Comparison of ENCODE assay signal across 10 cellular contexts in the genomic region with DNA sequence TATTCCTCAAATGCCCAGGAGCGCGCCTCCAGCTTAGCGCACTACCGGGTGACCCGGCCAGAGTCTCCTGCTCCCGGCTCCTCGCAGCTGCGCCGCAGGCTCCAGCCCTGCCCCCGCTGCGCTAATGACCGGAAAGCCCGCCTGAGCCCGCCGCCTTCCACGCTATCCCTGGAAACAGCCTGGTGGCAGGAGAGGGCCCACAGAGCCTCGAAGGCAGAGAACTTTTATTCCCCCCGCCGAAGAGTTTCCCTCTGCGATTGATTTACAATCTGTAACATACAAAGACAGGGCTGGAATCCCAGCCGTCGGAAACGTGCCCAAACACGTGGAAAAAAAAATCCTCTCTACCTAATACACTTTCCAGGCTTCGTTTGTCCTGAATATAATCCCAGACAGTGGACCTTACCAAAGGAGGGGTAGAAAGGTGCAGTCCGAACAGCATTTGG. TPM values are rescaled to one million over a fixed set of nuclear protein-coding genes. Genes with fewer than 3 reads are reported as not detected.
DNase-seq lines count a peak whose midpoint lies in the region; ATAC-seq, FAIRE-seq and TF ChIP-seq lines count a peak whose summit lies in the region.
"Had no signal": no experiment of that assay in that cellular context is flagged by ENCODE, and none has a peak within 500 bp of the region (broad histone marks: within the 10 kb centered on the region; RNA-seq: fewer than 3 reads in every experiment).

No MANE protein-coding gene starts in this region.

- no peak for FAIRE-seq in GM12892 (lab: Jason Lieb, UNC)
- FAIRE-seq: frontal cortex had no signal

- intact Hi-C loops in PC-3 (cut with micrococcal nuclease) = loop anchor here (5.0 kb wide), 1 partner anchor 40 kb away; the partner anchor contains the start of gene TMEM106C

- H4K20me1 ChIP-seq in PC-3 (ENCODE audit: low read length) = no peaks in the 10 kb centered on the region

- no peak; the same call in 1 of the 2 replicates for ATAC-seq in PC-3
- no peak for ATAC-seq in GM21825 (IDR thresholded peaks at IDR 0.05; ENCODE audit: unreplicated experiment)
- ATAC-seq in GM18498 (IDR thresholded peaks at IDR 0.05; ENCODE audit: unreplicated experiment) = no peak

- H3K4me2 ChIP-seq in PC-3 (ENCODE audit: low read length) = peak overlapping the region; percentile 93
- H3K4me2 ChIP-seq: KMS-11 had no signal

- no TSS peak for BruUV-seq in PC-3 (replicated peaks; lab: Mats Ljungman, UMichigan)

- H3K9me3 ChIP-seq in PC-3 (ENCODE audit: low read length) = no peaks in the 10 kb centered on the region

- H3F3A ChIP-seq in PC-3 (ENCODE audit: low read length, unreplicated experiment) = no peaks in the 10 kb centered on the region

- H3K27ac ChIP-seq in PC-3 (ENCODE audit: low read length) = no peak overlapping the region
- H3K27ac ChIP-seq: KMS-11 had no signal

- peak overlapping the region; percentile 88 for H2AFZ ChIP-seq in PC-3 (ENCODE audit: low read length)

- H3K9me2 ChIP-seq in PC-3 (replicated peaks; ENCODE audit: low read length) = no peaks in the 10 kb centered on the region

- DNase-seq in GM12892 (ENCODE audit: insufficient read length) (peak; percentile 21), PC-3 (peak; percentile 25), fibroblast of villous mesenchyme (ENCODE audit: low read depth) (peak; percentile 57), retina (peak; percentile 80), amygdala (lab: John Stamatoyannopoulos, UW) (no peak), NCI-H774 (lab: John Stamatoyannopoulos, UW) (no peak)

- CTCF ChIA-PET in PC-3 (lab: Charles Lee) = no interaction called here

- H3K36me3 ChIP-seq in PC-3 (ENCODE audit: low read depth, low read length) = no peaks in the 10 kb centered on the region

- no peak overlapping the region for H3K9ac ChIP-seq in PC-3 (ENCODE audit: low read length)
- H3K9ac ChIP-seq: KMS-11 had no signal

- H3K79me2 ChIP-seq in PC-3 (ENCODE audit: low read length) = no peaks in the 10 kb centered on the region

- POLR2A ChIA-PET in PC-3 (lab: Charles Lee; ENCODE audit: unreplicated experiment) = interaction anchor here (0.6 kb wide), 1 partner anchor 38 kb away, joined by 4 read pairs; no protein-coding TSS in a partner anchor

- peaks cover 37% of the 10 kb centered on the region for H3K27me3 ChIP-seq in PC-3 (ENCODE audit: low read length)

- peaks cover 34% of the 10 kb centered on the region for H3K4me1 ChIP-seq in PC-3 (ENCODE audit: insufficient read depth, low read length)

- TF ChIP-seq POLR2A in GM12892 (IDR thresholded peaks at IDR 0.05; ENCODE audit: low read depth, low read length) = no peak

- no peak for TF ChIP-seq CTCF in PC-3 (conservative IDR thresholded peaks at IDR 0.05; ENCODE audit: low read depth, low read length)
- no peak for TF ChIP-seq CTCF in fibroblast of villous mesenchyme (IDR thresholded peaks at IDR 0.05; ENCODE audit: insufficient read depth, low read depth, low read length)

- peak overlapping the region; percentile 72 for H3K4me3 ChIP-seq in PC-3 (ENCODE audit: low read length)
- peak overlapping the region; percentile 63 for H3K4me3 ChIP-seq in fibroblast of villous mesenchyme (ENCODE audit: low read depth, low read length)

RNA-seq across cellular contexts. Expression of gene COL2A1, which starts 1.5 kb away (rescaled TPM):
- polyA plus RNA-seq in GM12892 (2012; ENCODE audit: missing spikeins) = 0.13 TPM
- total RNA-seq in PC-3 (2014; rRNA removed) (6.7 TPM in 2 replicates), fibroblast of villous mesenchyme (under 0.01 TPM in 1 of 2 replicates, not detected in the other)

RNA-seq across cellular contexts. Expression of gene TMEM106C, which starts 39.4 kb away (rescaled TPM):
- polyA plus RNA-seq in GM12892 (2012; ENCODE audit: missing spikeins) = 118 TPM
- total RNA-seq in PC-3 (2014; rRNA removed) (114 and 166 TPM in 2 replicates), fibroblast of villous mesenchyme (60.2 and 100 TPM in 2 replicates)

Comparison
In these comparisons a context has a peak if more than half of its experiments do, and no peak if none do; other contexts are left out.
1. DNase-seq: peak in GM12892 (single experiment), PC-3 (single experiment), fibroblast of villous mesenchyme (single experiment) and retina (single experiment); none in amygdala (0 of 56) and NCI-H774 (single experiment).